Comparison of ENCODE assay signal across 24 cellular contexts in genomic region chr4:1530356-1530755, GRCh38.
"Had no signal": no experiment of that assay in that cellular context is flagged by ENCODE, and none has a peak within 500 bp of the region (broad histone marks: within the 10 kb centered on the region; RNA-seq: fewer than 3 reads in every experiment).

No MANE protein-coding gene starts in this region.

- H3K9me3 Mint-ChIP-seq: activated CD4-positive, alpha-beta T cell treated with anti-CD3 and anti-CD28 coated beads, Interleukin-2, amount 10 ng/mL, durations not matched to agents 24 days and 14 days; activated CD8-positive, alpha-beta T cell treated with anti-CD3 and anti-CD28 coated beads for 36 hours; activated T-cell treated with anti-CD3 and anti-CD28 coated beads, Interleukin-2, amount 50 U/mL, for 24 hours; activated T-helper 2 cell treated with anti-CD3 and anti-CD28 coated beads, Interferon-gamma antibody, Interleukin-2, Interleukin-4, amounts not matched to agents 10 μg/mL and 5 μg/mL and 100 μg/mL, durations not matched to agents 14 hours and 24 hours and 36 hours; T-helper 2 cell treated with Interferon-gamma antibody and Interleukin-4, amounts not matched to agents 5 μg/mL and 100 μg/mL, for 36 hours had no signal

- DNase-seq: activated CD4-positive, alpha-beta T cell treated with anti-CD3 and anti-CD28 coated beads, Interleukin-2, amount 10 ng/mL, durations not matched to agents 24 days and 14 days; activated CD4-positive, alpha-beta T cell treated with anti-CD3 and anti-CD28 coated beads, Interleukin-2, amount 50 U/mL, for 4 hours; activated CD8-positive, alpha-beta T cell treated with anti-CD3 and anti-CD28 coated beads for 36 hours; activated gamma-delta T cell; activated naive CD4-positive, alpha-beta T cell treated with anti-CD3 and anti-CD28 coated beads for 36 hours; activated naive CD8-positive, alpha-beta T cell treated with anti-CD3 and anti-CD28 coated beads, Interleukin-2, amount 50 U/mL, for 24 hours; activated T-cell treated with anti-CD3 and anti-CD28 coated beads, Interleukin-2, amount 50 U/mL, for 24 hours; anterior cingulate cortex; MM.1S; MV-4-11; NCI-H1092; NCI-H1436 treated with DMSO at 0.1 percent for 48 hours; NCI-H1694 treated with DMSO at 0.1 percent for 48 hours; NCI-H2029; NCI-H345; NCI-H524 treated with DMSO at 0.1 percent for 48 hours; PC-3; Peyer's patch; RPMI8226 had no signal

- H3K4me3 Mint-ChIP-seq: activated CD4-positive, alpha-beta T cell treated with anti-CD3 and anti-CD28 coated beads, Interleukin-2, amount 10 ng/mL, durations not matched to agents 24 days and 14 days; activated CD8-positive, alpha-beta T cell treated with anti-CD3 and anti-CD28 coated beads for 36 hours; activated naive CD4-positive, alpha-beta T cell treated with anti-CD3 and anti-CD28 coated beads for 36 hours; activated naive CD8-positive, alpha-beta T cell; activated naive CD8-positive, alpha-beta T cell treated with anti-CD3 and anti-CD28 coated beads, Interleukin-2, amount 50 U/mL, for 24 hours; activated T-cell treated with anti-CD3 and anti-CD28 coated beads, Interleukin-2, amount 50 U/mL, for 24 hours; brain; T-helper 2 cell treated with Interferon-gamma antibody and Interleukin-4, amounts not matched to agents 5 μg/mL and 100 μg/mL, for 36 hours had no signal

- H3K9me3 ChIP-seq: Peyer's patch had no signal

- H3K27ac Mint-ChIP-seq: activated CD4-positive, alpha-beta T cell treated with anti-CD3 and anti-CD28 coated beads, Interleukin-2, amount 10 ng/mL, durations not matched to agents 24 days and 14 days; activated CD8-positive, alpha-beta T cell treated with anti-CD3 and anti-CD28 coated beads for 36 hours; activated naive CD4-positive, alpha-beta T cell treated with anti-CD3 and anti-CD28 coated beads for 36 hours; activated naive CD8-positive, alpha-beta T cell; activated naive CD8-positive, alpha-beta T cell treated with anti-CD3 and anti-CD28 coated beads, Interleukin-2, amount 50 U/mL, for 24 hours; activated T-cell treated with anti-CD3 and anti-CD28 coated beads, Interleukin-2, amount 50 U/mL, for 24 hours; activated T-helper 2 cell treated with anti-CD3 and anti-CD28 coated beads, Interferon-gamma antibody, Interleukin-2, Interleukin-4, amounts not matched to agents 10 μg/mL and 5 μg/mL and 100 μg/mL, durations not matched to agents 14 hours and 24 hours and 36 hours; brain; T-helper 2 cell treated with Interferon-gamma antibody and Interleukin-4, amounts not matched to agents 5 μg/mL and 100 μg/mL, for 36 hours had no signal

- ATAC-seq: activated CD8-positive, alpha-beta T cell treated with anti-CD3 and anti-CD28 coated beads for 36 hours; activated naive CD8-positive, alpha-beta T cell treated with anti-CD3 and anti-CD28 coated beads, Interleukin-2, amount 50 U/mL, for 24 hours; PC-3 had no signal

- H3K36me3 ChIP-seq: Peyer's patch had no signal

- H3K4me3 ChIP-seq: Peyer's patch had no signal

- H3K36me3 Mint-ChIP-seq: activated naive CD8-positive, alpha-beta T cell; brain had no signal

- H3K4me1 ChIP-seq: Peyer's patch had no signal

- H3K27me3 ChIP-seq: Peyer's patch had no signal

- H3K27ac ChIP-seq: KMS-11, Peyer's patch had no signal

- H3K4me1 Mint-ChIP-seq: activated CD4-positive, alpha-beta T cell treated with anti-CD3 and anti-CD28 coated beads, Interleukin-2, amount 10 ng/mL, durations not matched to agents 24 days and 14 days; activated naive CD8-positive, alpha-beta T cell treated with anti-CD3 and anti-CD28 coated beads, Interleukin-2, amount 50 U/mL, for 24 hours had no signal
